In the genomic region with DNA sequence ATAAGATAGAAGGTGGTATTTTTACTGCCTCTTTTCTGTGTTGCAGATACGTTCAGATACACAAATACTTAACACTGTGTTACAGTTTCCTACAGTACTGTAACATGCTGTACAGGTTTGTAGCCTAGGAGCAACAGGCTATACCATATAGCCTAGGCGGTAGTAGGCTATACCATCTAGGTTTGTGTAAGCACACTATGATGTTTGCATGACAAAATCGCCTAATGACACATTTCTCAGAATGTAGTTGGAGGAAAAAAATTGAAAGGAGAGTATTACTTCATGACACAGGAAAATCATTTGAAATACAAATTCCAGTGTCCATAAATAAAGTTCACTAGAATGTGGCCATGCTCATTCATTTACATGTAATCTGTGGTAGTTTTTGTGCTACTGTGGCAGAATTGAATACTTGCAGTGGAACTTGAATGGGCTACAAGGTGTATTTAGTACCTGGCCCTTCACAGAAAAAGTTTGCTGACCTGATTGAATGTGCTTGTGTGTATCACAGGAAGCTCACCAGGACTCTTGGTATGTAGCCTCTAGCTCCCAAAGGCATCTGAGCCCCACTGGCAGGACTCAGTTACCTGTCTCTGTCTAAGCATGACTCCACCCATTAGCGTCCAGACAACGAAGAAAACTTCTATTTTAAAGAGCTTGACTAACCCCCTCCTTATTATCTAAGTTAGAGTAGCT, we compare ENCODE assay signal across 9 cellular contexts. TPM values are rescaled to one million over a fixed set of nuclear protein-coding genes. Genes with fewer than 3 reads are reported as not detected.
DNase-seq lines count a peak whose midpoint lies in the region; ATAC-seq and TF ChIP-seq lines count a peak whose summit lies in the region.
"Had no signal": no experiment of that assay in that cellular context is flagged by ENCODE, and none has a peak within 500 bp of the region (broad histone marks: within the 10 kb centered on the region; RNA-seq: fewer than 3 reads in every experiment).

No MANE protein-coding gene starts in this region.

- H3K27ac ChIP-seq in RWPE1 (no peak overlapping the region), gastroesophageal sphincter (peak overlapping the region in 3 of 4 donors; percentile 23 to 57 (median 44)), suprapubic skin (no peak overlapping the region)
- H3K27ac ChIP-seq: 22Rv1 had no signal

- H3K36me3 ChIP-seq in gastroesophageal sphincter (no peaks in the 10 kb centered on the region), suprapubic skin (no peaks in the 10 kb centered on the region)

- DNase-seq in NCI-H2171 treated with DMSO at 0.1 percent for 48 hours (lab: John Stamatoyannopoulos, UW) (peak; percentile 58), NCI-H2171 (lab: John Stamatoyannopoulos, UW) (no peak), RWPE1 (ENCODE audit: low spot score) (peak; percentile 69), suprapubic skin (ENCODE audit: low spot score in 2 of 2) (no peak), Kasumi-1 (lab: John Stamatoyannopoulos, UW) (no peak), NCI-H524 (lab: John Stamatoyannopoulos, UW) (no peak), DMS 273 treated with DMSO at 0.1 percent for 48 hours (lab: John Stamatoyannopoulos, UW) (no peak)

- TF ChIP-seq CTCF in RWPE1 (conservative IDR thresholded peaks at IDR 0.05; ENCODE audit: low read depth): no peak
- no peak for TF ChIP-seq CTCF in gastroesophageal sphincter (IDR thresholded peaks at IDR 0.05)
- TF ChIP-seq CTCF in suprapubic skin (IDR thresholded peaks at IDR 0.05): no peak

- H3K4me3 ChIP-seq in gastroesophageal sphincter (peak overlapping the region in 1 of 2 donors; percentile 18), suprapubic skin (peak overlapping the region; percentile 10)

- no peak for TF ChIP-seq POLR2A in gastroesophageal sphincter (IDR thresholded peaks at IDR 0.05)
- no peak for TF ChIP-seq POLR2A in suprapubic skin (IDR thresholded peaks at IDR 0.05)

- no peaks in the 10 kb centered on the region for H3K27me3 ChIP-seq in gastroesophageal sphincter
- H3K27me3 ChIP-seq in suprapubic skin: no peaks in the 10 kb centered on the region

- no peak for ATAC-seq in gastroesophageal sphincter

- H3K9me3 ChIP-seq in gastroesophageal sphincter: no peaks in the 10 kb centered on the region
- no peaks in the 10 kb centered on the region for H3K9me3 ChIP-seq in suprapubic skin

- H3K4me1 ChIP-seq in gastroesophageal sphincter (peaks cover 34 to 98% (median 41%) of the 10 kb centered on the region in 3 donors), suprapubic skin (peaks cover 80% of the 10 kb centered on the region)

- CTCF ChIA-PET in RWPE1 (lab: Yijun Ruan, JAX): interaction anchor here (0.5 to 2.9 kb wide), 6 partner anchors 9 to 358 kb away, joined by 3 to 12 read pairs (median 4); a partner anchor contains a TSS

- WGBS in gastroesophageal sphincter (ENCODE audit: low coverage in 1 of 2), 2 donors: 46% methylated on average over 4 to 5 of the region's 5 CpGs
- 44% methylated on average over 5 of the region's 5 CpGs for WGBS in suprapubic skin

- POLR2A ChIA-PET in RWPE1 (lab: Yijun Ruan, JAX; ENCODE audit: low non-redundant PET): interaction anchor here (0.7 to 1.1 kb wide), 2 partner anchors 15 to 30 kb away, joined by 3 to 4 read pairs; no protein-coding TSS in a partner anchor

- no peak for TF ChIP-seq EP300 in gastroesophageal sphincter (IDR thresholded peaks at IDR 0.05)
- TF ChIP-seq EP300 in suprapubic skin (IDR thresholded peaks at IDR 0.05): no peak

RNA-seq across cellular contexts. Expression of a gene that starts 18.8 kb away (rescaled TPM):
- 10 to 100 TPM; 22.0 to 31.6 (median 28.8) TPM for total RNA-seq in gastroesophageal sphincter
- 10 to 100 TPM; 25.8 to 32.6 (median 32.0) TPM for total RNA-seq in suprapubic skin

Comparison
In these comparisons a context has a peak if more than half of its experiments do, and no peak if none do; other contexts are left out.
1. DNase-seq: peak in NCI-H2171 treated with DMSO at 0.1 percent for 48 hours (single experiment) and RWPE1 (single experiment); none in NCI-H2171 (single experiment), suprapubic skin (0 of 2), Kasumi-1 (0 of 2), NCI-H524 (0 of 2) and DMS 273 treated with DMSO at 0.1 percent for 48 hours (single experiment).
2. H3K27ac ChIP-seq: peak in gastroesophageal sphincter (3 of 4); none in RWPE1 (single experiment) and suprapubic skin (single experiment).